In the genomic region with DNA sequence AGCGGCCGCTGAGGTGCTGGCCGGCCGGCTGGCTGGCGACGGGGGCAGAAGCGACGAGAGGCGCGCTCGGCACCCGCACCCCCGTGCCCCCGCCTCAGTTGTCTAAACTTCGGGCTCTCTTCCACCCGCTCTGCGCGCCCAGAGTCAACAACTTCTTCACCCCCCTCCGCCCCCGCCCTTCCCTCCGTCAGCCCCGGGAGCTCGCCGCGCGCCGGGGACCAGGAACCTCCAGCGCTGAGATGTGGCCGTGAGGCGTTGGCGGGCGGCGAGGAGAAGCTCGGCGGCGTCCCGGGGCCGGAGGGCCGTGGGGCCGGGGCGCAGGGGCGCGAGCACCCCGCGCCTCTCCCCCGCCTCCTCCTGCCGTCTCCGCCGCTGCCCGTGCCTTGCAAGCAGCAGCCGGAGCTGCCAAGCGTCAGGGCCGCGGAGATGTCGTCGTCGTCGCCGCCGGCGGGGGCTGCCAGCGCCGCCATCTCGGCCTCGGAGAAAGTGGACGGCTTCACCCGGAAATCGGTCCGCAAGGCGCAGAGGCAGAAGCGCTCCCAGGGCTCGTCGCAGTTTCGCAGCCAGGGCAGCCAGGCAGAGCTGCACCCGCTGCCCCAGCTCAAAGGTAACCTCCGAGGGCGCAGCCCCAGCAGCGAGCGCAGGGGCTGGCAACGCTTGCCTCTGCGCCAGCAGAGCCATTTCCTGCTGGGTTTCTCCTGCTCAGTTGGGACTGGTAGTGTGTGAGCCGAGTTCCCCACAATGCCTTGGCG, we compare ENCODE assay signal across 7 cellular contexts. TPM values are rescaled to one million over a fixed set of nuclear protein-coding genes. Genes with fewer than 3 reads are reported as not detected.
A peak's percentile ranks its signal among the peaks of the same experiment; 100 is the strongest.
DNase-seq lines count a peak whose midpoint lies in the region; ATAC-seq and TF ChIP-seq lines count a peak whose summit lies in the region.

No MANE protein-coding gene starts in this region.

- H3K27me3 Mint-ChIP-seq in WTC11 (ENCODE audit: low read depth), result no peaks in the 10 kb centered on the region

- CTCF ChIA-PET in WTC11 (lab: Charles Lee), result interaction anchor here (1.1 to 2.4 kb wide), 6 partner anchors 8 to 251 kb away, joined by 3 to 17 read pairs (median 7); partner anchors contain the start of genes DTL and INTS7

- peak overlapping the region; percentile 98 for H3K4me3 Mint-ChIP-seq in WTC11

- peak overlapping the region; percentile 97 for H3K27ac Mint-ChIP-seq in WTC11

- peak; percentile 14 for ATAC-seq in GM18502 (IDR thresholded peaks at IDR 0.05; ENCODE audit: poor library complexity, unreplicated experiment)
- peak; percentile 17 for ATAC-seq in HG02588 (IDR thresholded peaks at IDR 0.05; ENCODE audit: unreplicated experiment)
- peak; percentile 3 for ATAC-seq in WTC11
- ATAC-seq in left colon, result peak; percentile 43

- POLR2A ChIA-PET in WTC11 (lab: Charles Lee), result interaction anchor here (0.7 to 1.6 kb wide), 4 partner anchors 184 to 610 kb away, joined by 3 to 5 read pairs (median 4); partner anchors contain the start of genes DTL, INTS7 and NEK2

- H3K4me3 ChIP-seq in cardiac fibroblast (replicated peaks in 1 of 2; ENCODE audit: low read depth in 2 of 2, low read length in 2 of 2), result peak overlapping the region; percentile 87 to 88

- no peak for TF ChIP-seq CTCF in WTC11 (IDR thresholded peaks at IDR 0.05)
- TF ChIP-seq CTCF in cardiac fibroblast (IDR thresholded peaks at IDR 0.05; ENCODE audit: low read depth, low read length), result no peak

- peaks cover 43% of the 10 kb centered on the region for H3K4me1 Mint-ChIP-seq in WTC11

- intact Hi-C loops in left colon (cut with DNase I, micrococcal nuclease), result no loop called here

- H3K9me3 Mint-ChIP-seq in WTC11, result no peaks in the 10 kb centered on the region

- peak; percentile 83 for DNase-seq in NCI-H1092 treated with DMSO at 0.1 percent for 48 hours (lab: John Stamatoyannopoulos, UW)
- peak; percentile 61 for DNase-seq in WTC11 (ENCODE audit: low spot score)
- peak; percentile 48 to 58 for DNase-seq in cardiac fibroblast (ENCODE audit: low read depth in 2 of 2)
- peak; percentile 61 to 82 for DNase-seq in left colon
- DNase-seq in stimulated activated CD4-positive, alpha-beta T cell treated with anti-CD3 and anti-CD28 coated beads, Interleukin-2, amount 100 ng/mL, for 48 hours, result peak; percentile 59 to 62

- H3K36me3 Mint-ChIP-seq in WTC11, result no peaks in the 10 kb centered on the region

TF ChIP-seq in WTC11, 78 proteins besides CTCF, POLR2A, EP300 and RAD21 (continues in another document):
- TF ChIP-seq OVOL2 (CRISPR knock-in tag; IDR thresholded peaks at IDR 0.05; ENCODE audit: borderline replicate concordance), result no peak
- TF ChIP-seq ZNF138 (CRISPR knock-in tag; conservative IDR thresholded peaks at IDR 0.05), result no peak
- peak; percentile 47; the same call in 1 of the 2 replicates for TF ChIP-seq RELA (CRISPR knock-in tag; IDR thresholded peaks at IDR 0.05; ENCODE audit: borderline replicate concordance)
- TF ChIP-seq, protein P1, sequence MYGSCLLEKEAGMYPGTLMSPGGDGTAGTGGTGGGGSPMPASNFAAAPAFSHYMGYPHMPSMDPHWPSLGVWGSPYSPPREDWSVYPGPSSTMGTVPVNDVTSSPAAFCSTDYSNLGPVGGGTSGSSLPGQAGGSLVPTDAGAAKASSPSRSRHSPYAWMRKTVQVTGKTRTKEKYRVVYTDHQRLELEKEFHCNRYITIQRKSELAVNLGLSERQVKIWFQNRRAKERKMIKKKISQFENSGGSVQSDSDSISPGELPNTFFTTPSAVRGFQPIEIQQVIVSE (CRISPR knock-in tag; IDR thresholded peaks at IDR 0.05; ENCODE audit: borderline replicate concordance), result no peak
- TF ChIP-seq PRRX2 (CRISPR knock-in tag; IDR thresholded peaks at IDR 0.05), result no peak
- TF ChIP-seq ETV6 (CRISPR knock-in tag; IDR thresholded peaks at IDR 0.05), result 0 out of 2 replicates have a peak, but pooled peaks have one; percentile 29
- no peak for TF ChIP-seq ZNF416 (CRISPR knock-in tag; IDR thresholded peaks at IDR 0.05)
- TF ChIP-seq ERG (CRISPR knock-in tag; IDR thresholded peaks at IDR 0.05), result no peak
- TF ChIP-seq, protein P2, sequence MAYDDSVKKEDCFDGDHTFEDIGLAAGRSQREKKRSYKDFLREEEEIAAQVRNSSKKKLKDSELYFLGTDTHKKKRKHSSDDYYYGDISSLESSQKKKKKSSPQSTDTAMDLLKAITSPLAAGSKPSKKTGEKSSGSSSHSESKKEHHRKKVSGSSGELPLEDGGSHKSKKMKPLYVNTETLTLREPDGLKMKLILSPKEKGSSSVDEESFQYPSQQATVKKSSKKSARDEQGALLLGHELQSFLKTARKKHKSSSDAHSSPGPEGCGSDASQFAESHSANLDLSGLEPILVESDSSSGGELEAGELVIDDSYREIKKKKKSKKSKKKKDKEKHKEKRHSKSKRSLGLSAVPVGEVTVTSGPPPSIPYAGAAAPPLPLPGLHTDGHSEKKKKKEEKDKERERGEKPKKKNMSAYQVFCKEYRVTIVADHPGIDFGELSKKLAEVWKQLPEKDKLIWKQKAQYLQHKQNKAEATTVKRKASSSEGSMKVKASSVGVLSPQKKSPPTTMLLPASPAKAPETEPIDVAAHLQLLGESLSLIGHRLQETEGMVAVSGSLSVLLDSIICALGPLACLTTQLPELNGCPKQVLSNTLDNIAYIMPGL (CRISPR knock-in tag; IDR thresholded peaks at IDR 0.05), result 0 out of 2 replicates have a peak, but pooled peaks have one; percentile 48
- TF ChIP-seq, protein P3, sequence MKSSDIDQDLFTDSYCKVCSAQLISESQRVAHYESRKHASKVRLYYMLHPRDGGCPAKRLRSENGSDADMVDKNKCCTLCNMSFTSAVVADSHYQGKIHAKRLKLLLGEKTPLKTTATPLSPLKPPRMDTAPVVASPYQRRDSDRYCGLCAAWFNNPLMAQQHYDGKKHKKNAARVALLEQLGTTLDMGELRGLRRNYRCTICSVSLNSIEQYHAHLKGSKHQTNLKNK (CRISPR knock-in tag; IDR thresholded peaks at IDR 0.05), result no peak
- TF ChIP-seq TEAD1 (CRISPR knock-in tag; IDR thresholded peaks at IDR 0.05), result no peak
- no peak for TF ChIP-seq USF2 (CRISPR knock-in tag; IDR thresholded peaks at IDR 0.05)
- TF ChIP-seq ZNF396 (CRISPR knock-in tag; IDR thresholded peaks at IDR 0.05; ENCODE audit: borderline replicate concordance), result no peak
- no peak for TF ChIP-seq CREB1 (CRISPR knock-in tag; IDR thresholded peaks at IDR 0.05)
- TF ChIP-seq ELF4 (CRISPR knock-in tag; IDR thresholded peaks at IDR 0.05; ENCODE audit: low read depth), result no peak
- TF ChIP-seq GTF2I (CRISPR knock-in tag; conservative IDR thresholded peaks at IDR 0.05), result no peak
- 0 out of 2 replicates have a peak, but pooled peaks have one; percentile 37 for TF ChIP-seq ZNF317 (CRISPR knock-in tag; IDR thresholded peaks at IDR 0.05; ENCODE audit: borderline replicate concordance, low read depth)
- TF ChIP-seq SP1 (CRISPR knock-in tag; conservative IDR thresholded peaks at IDR 0.05), result no peak
- TF ChIP-seq FOXP1 (CRISPR knock-in tag; IDR thresholded peaks at IDR 0.05; ENCODE audit: borderline replicate concordance), result peak; percentile 41; the same call in 1 of the 2 replicates
- TF ChIP-seq, protein P4, sequence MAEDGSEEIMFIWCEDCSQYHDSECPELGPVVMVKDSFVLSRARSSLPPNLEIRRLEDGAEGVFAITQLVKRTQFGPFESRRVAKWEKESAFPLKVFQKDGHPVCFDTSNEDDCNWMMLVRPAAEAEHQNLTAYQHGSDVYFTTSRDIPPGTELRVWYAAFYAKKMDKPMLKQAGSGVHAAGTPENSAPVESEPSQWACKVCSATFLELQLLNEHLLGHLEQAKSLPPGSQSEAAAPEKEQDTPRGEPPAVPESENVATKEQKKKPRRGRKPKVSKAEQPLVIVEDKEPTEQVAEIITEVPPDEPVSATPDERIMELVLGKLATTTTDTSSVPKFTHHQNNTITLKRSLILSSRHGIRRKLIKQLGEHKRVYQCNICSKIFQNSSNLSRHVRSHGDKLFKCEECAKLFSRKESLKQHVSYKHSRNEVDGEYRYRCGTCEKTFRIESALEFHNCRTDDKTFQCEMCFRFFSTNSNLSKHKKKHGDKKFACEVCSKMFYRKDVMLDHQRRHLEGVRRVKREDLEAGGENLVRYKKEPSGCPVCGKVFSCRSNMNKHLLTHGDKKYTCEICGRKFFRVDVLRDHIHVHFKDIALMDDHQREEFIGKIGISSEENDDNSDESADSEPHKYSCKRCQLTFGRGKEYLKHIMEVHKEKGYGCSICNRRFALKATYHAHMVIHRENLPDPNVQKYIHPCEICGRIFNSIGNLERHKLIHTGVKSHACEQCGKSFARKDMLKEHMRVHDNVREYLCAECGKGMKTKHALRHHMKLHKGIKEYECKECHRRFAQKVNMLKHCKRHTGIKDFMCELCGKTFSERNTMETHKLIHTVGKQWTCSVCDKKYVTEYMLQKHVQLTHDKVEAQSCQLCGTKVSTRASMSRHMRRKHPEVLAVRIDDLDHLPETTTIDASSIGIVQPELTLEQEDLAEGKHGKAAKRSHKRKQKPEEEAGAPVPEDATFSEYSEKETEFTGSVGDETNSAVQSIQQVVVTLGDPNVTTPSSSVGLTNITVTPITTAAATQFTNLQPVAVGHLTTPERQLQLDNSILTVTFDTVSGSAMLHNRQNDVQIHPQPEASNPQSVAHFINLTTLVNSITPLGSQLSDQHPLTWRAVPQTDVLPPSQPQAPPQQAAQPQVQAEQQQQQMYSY (CRISPR knock-in tag; IDR thresholded peaks at IDR 0.05), result no peak
- TF ChIP-seq ZBTB21 (CRISPR knock-in tag; IDR thresholded peaks at IDR 0.05; ENCODE audit: borderline replicate concordance), result no peak
- no peak for TF ChIP-seq CBFB (CRISPR knock-in tag; IDR thresholded peaks at IDR 0.05; ENCODE audit: low read depth)
- no peak for TF ChIP-seq ZNF219 (CRISPR knock-in tag; IDR thresholded peaks at IDR 0.05; ENCODE audit: borderline replicate concordance)

RNA-seq across cellular contexts. Expression of gene PPP2R5A, which starts 0.7 kb away (rescaled TPM):
- 32.0 to 35.9 TPM (median 32.1 TPM) in 3 replicates for total RNA-seq in WTC11 (2021)
- 10 to 100 TPM; 61.0 to 69.5 TPM for total RNA-seq in left colon

Comparison
In these comparisons a context has a peak if more than half of its experiments do, and no peak if none do; other contexts are left out.
1. Peak in every context shown above with its lines: DNase-seq, ATAC-seq and H3K4me3 ChIP-seq.